ENCODE assay signal across 8 cellular contexts in genomic region chr2:190121971-190122370, GRCh38. TPM values are rescaled to one million over a fixed set of nuclear protein-coding genes. Genes with fewer than 3 reads are reported as not detected.
DNase-seq lines count a peak whose midpoint lies in the region; ATAC-seq and TF ChIP-seq lines count a peak whose summit lies in the region.

No MANE protein-coding gene starts in this region.

- H3K9me3 ChIP-seq in heart right ventricle (no peaks in the 10 kb centered on the region), adrenal gland (replicated peaks in 1 of 3) (no peaks in the 10 kb centered on the region)

- no peak overlapping the region for H3K27ac ChIP-seq in heart right ventricle
- H3K27ac ChIP-seq in adrenal gland = no peak overlapping the region

- intact Hi-C loops in heart right ventricle (cut with DNase I) (no loop called here), cardiac septum (cut with DNase I) (no loop called here), adrenal gland (cut with DNase I) (no loop called here)

- H3K4me3 ChIP-seq in heart right ventricle = no peak overlapping the region
- H3K4me3 ChIP-seq in adrenal gland = no peak overlapping the region

- WGBS in heart right ventricle, 2 donors = 45 to 58% methylated on average over 1 of the region's 1 CpG
- 42 to 79% (median 57%) methylated on average over 1 of the region's 1 CpG for WGBS in adrenal gland, 4 donors

- TF ChIP-seq CTCF in heart right ventricle (IDR thresholded peaks at IDR 0.05) = peak in 7 of 9 donors; percentile 11 to 51 (median 37)
- peak in 5 of 6 experiments; percentile 31 to 64 (median 51) for TF ChIP-seq CTCF in adrenal gland (IDR thresholded peaks at IDR 0.05)

- TF ChIP-seq POLR2A in adrenal gland (IDR thresholded peaks at IDR 0.05) = no peak

- DNase-seq in heart right ventricle = no peak
- DNase-seq in cardiac septum (ENCODE audit: low spot score) = no peak
- DNase-seq in adrenal gland = no peak
- DNase-seq in lung microvascular endothelial cell (ENCODE audit: low read depth in 2 of 2) = peak; percentile 16 to 59
- no peak for DNase-seq in activated CD4-positive, alpha-beta T cell treated with anti-CD3 and anti-CD28 coated beads for 1 hour

- H3K36me3 ChIP-seq in heart right ventricle (no peaks in the 10 kb centered on the region), adrenal gland (replicated peaks in 1 of 2) (no peaks in the 10 kb centered on the region)

- ATAC-seq in heart right ventricle (no peak), HG03442 (IDR thresholded peaks at IDR 0.05; ENCODE audit: unreplicated experiment) (peak; percentile 52), HG03469 (IDR thresholded peaks at IDR 0.05; ENCODE audit: unreplicated experiment) (no peak), HG02973 (IDR thresholded peaks at IDR 0.05; ENCODE audit: unreplicated experiment) (no peak)

- H3K27me3 ChIP-seq in heart right ventricle = no peaks in the 10 kb centered on the region
- no peaks in the 10 kb centered on the region for H3K27me3 ChIP-seq in adrenal gland

- H3K4me1 ChIP-seq in heart right ventricle (peaks cover 0 to 13% (median 5%) of the 10 kb centered on the region in 9 donors), adrenal gland (replicated peaks in 1 of 2) (peaks cover 0 to 7% of the 10 kb centered on the region in 2 donors)

RNA-seq across cellular contexts. Expression of gene MSTN, which starts 59.4 kb away (rescaled TPM):
- total RNA-seq in heart right ventricle (under 1 TPM in 7 of 10 donors, not detected in 3; 0.10 to 0.71 (median 0.21) TPM), cardiac septum (1.1 TPM), adrenal gland (1 to 10 TPM in 1 of 8 donors, under 1 TPM in 6, not detected in 1; 0.14 to 1.1 (median 0.30) TPM), lung microvascular endothelial cell (not detected in 2 replicates)
- polyA plus RNA-seq in heart right ventricle (under 1 TPM; 0.04 to 0.29 TPM), adrenal gland (1 to 10 TPM in 1 of 3 donors, under 1 TPM in 2; 0.57 to 1.7 (median 0.97) TPM)

Comparison
In these comparisons a context has a peak if more than half of its experiments do, and no peak if none do; other contexts are left out.
1. DNase-seq: peak in lung microvascular endothelial cell (2 of 2); none in heart right ventricle (0 of 2), cardiac septum (single experiment), adrenal gland (0 of 7) and activated CD4-positive, alpha-beta T cell treated with anti-CD3 and anti-CD28 coated beads for 1 hour (single experiment).